ENCODE assay signal across 2 cellular contexts in the genomic region with DNA sequence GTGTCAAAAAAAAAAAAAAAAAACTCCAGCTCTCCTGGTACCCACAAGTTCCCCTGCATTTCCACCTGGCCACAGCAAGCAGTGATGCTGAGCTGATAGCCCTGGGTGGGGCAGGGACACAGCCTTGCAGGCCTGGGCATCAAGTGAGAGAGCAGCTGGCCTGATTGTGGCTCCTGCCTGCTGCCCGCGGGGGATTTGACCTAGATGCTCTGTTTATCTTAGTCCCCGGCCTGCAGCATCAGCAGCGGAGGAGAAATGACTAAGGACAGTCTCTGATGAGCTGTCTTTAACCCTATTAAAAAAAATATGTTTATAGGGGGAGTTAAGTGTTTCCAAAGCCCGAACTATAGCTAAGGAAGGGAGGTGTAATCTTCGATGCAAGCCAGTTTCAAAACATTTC.
TF ChIP-seq lines count a peak whose summit lies in the region.

No MANE protein-coding gene starts in this region.

TF ChIP-seq in SK-N-SH, 30 proteins besides CTCF, POLR2A, EP300 and RAD21:
- peak; percentile 61; the same call in 1 of the 2 replicates for TF ChIP-seq FOXJ3 (CRISPR knock-in tag; IDR thresholded peaks at IDR 0.05)
- no peak for TF ChIP-seq FOSL2 (IDR thresholded peaks at IDR 0.05; ENCODE audit: borderline replicate concordance, low read depth)
- peak; percentile 69; the same call in 1 of the 2 replicates for TF ChIP-seq RCOR1 (IDR thresholded peaks at IDR 0.05; ENCODE audit: low read length)
- TF ChIP-seq TEAD4 (IDR thresholded peaks at IDR 0.05; ENCODE audit: borderline replicate concordance, insufficient read depth): no peak
- TF ChIP-seq GATA2 (CRISPR knock-in tag; IDR thresholded peaks at IDR 0.05): peak; percentile 85
- TF ChIP-seq, protein P1, sequence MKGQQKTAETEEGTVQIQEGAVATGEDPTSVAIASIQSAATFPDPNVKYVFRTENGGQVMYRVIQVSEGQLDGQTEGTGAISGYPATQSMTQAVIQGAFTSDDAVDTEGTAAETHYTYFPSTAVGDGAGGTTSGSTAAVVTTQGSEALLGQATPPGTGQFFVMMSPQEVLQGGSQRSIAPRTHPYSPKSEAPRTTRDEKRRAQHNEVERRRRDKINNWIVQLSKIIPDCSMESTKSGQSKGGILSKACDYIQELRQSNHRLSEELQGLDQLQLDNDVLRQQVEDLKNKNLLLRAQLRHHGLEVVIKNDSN (IDR thresholded peaks at IDR 0.05; ENCODE audit: borderline replicate concordance, low read depth): no peak

TF ChIP-seq in SK-N-SH treated with all-trans-retinoic acid at 6 μM for 48 hours, 23 proteins besides CTCF, POLR2A, EP300 and RAD21:
- TF ChIP-seq, protein P2, sequence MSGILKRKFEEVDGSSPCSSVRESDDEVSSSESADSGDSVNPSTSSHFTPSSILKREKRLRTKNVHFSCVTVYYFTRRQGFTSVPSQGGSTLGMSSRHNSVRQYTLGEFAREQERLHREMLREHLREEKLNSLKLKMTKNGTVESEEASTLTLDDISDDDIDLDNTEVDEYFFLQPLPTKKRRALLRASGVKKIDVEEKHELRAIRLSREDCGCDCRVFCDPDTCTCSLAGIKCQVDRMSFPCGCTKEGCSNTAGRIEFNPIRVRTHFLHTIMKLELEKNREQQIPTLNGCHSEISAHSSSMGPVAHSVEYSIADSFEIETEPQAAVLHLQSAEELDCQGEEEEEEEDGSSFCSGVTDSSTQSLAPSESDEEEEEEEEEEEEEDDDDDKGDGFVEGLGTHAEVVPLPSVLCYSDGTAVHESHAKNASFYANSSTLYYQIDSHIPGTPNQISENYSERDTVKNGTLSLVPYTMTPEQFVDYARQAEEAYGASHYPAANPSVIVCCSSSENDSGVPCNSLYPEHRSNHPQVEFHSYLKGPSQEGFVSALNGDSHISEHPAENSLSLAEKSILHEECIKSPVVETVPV (CRISPR knock-in tag; IDR thresholded peaks at IDR 0.05): no peak
- TF ChIP-seq ZNF70 (CRISPR knock-in tag; IDR thresholded peaks at IDR 0.05) (no peak), BACH2 (CRISPR knock-in tag; IDR thresholded peaks at IDR 0.05; ENCODE audit: borderline replicate concordance) (no peak)
